1 cellular context compared by ENCODE assay signal in the genomic region with DNA sequence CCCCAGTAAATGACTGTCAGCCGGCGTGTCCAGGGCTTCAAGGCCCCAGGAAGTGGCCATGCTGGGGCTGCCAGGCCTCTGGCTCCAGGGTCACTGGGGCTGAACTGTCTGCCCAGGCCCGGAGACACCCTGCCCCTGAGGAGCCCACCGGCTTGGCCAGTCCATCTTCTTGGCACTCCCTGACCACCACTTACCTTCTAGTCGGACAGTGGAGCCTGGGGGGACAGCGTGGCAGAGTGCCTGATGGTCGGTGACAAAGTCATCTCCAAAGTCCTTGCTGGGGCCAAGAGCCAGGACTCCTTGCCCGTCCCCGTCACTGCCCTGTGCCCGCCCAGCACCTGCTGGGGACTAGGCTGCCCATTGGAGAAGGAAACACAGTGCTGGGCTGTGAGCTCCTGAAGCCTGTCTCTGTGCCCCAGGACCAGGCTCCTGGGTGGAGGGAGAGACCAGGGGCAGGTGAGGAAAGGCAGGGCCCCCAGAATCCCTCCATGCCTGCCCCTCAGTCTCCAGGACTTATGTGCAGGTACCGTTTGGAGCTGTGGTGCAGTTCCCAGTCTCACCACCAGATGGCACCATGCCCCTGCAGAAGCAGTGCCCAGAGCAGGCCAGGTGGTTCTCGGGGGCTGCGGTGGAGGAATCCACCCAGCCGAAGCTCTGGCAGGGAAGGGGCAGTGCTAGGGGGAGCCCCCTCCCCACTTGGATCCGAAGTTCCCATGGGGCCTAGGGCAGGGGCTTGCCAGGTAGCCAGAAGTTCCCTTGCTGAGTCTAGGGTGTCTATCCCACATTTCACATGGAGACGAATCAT.
A peak's percentile ranks its signal among the peaks of the same experiment; 100 is the strongest.
TF ChIP-seq lines count a peak whose summit lies in the region.

No MANE protein-coding gene starts in this region.

TF ChIP-seq in K562, 482 proteins besides CTCF, POLR2A, EP300 and RAD21 (continued from another document and continues in another):
- TF ChIP-seq, protein P1, sequence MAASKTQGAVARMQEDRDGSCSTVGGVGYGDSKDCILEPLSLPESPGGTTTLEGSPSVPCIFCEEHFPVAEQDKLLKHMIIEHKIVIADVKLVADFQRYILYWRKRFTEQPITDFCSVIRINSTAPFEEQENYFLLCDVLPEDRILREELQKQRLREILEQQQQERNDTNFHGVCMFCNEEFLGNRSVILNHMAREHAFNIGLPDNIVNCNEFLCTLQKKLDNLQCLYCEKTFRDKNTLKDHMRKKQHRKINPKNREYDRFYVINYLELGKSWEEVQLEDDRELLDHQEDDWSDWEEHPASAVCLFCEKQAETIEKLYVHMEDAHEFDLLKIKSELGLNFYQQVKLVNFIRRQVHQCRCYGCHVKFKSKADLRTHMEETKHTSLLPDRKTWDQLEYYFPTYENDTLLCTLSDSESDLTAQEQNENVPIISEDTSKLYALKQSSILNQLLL (CRISPR knock-in tag; IDR thresholded peaks at IDR 0.05; ENCODE audit: borderline replicate concordance), result no peak
- TF ChIP-seq MXI1 (IDR thresholded peaks at IDR 0.05; ENCODE audit: low read depth, low read length), result no peak
- no peak for TF ChIP-seq U2AF1 (optimal IDR thresholded peaks at IDR 0.05; ENCODE audit: low read depth, low read length)
- no peak for TF ChIP-seq MEIS2 (IDR thresholded peaks at IDR 0.05; ENCODE audit: partially characterized antibody)
- TF ChIP-seq EZH2 (IDR thresholded peaks at IDR 0.05; ENCODE audit: borderline replicate concordance, low read depth, low read length), result no peak
- TF ChIP-seq, protein P2, sequence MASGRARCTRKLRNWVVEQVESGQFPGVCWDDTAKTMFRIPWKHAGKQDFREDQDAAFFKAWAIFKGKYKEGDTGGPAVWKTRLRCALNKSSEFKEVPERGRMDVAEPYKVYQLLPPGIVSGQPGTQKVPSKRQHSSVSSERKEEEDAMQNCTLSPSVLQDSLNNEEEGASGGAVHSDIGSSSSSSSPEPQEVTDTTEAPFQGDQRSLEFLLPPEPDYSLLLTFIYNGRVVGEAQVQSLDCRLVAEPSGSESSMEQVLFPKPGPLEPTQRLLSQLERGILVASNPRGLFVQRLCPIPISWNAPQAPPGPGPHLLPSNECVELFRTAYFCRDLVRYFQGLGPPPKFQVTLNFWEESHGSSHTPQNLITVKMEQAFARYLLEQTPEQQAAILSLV (tag; IDR thresholded peaks at IDR 0.05), result no peak
- TF ChIP-seq, protein P3, sequence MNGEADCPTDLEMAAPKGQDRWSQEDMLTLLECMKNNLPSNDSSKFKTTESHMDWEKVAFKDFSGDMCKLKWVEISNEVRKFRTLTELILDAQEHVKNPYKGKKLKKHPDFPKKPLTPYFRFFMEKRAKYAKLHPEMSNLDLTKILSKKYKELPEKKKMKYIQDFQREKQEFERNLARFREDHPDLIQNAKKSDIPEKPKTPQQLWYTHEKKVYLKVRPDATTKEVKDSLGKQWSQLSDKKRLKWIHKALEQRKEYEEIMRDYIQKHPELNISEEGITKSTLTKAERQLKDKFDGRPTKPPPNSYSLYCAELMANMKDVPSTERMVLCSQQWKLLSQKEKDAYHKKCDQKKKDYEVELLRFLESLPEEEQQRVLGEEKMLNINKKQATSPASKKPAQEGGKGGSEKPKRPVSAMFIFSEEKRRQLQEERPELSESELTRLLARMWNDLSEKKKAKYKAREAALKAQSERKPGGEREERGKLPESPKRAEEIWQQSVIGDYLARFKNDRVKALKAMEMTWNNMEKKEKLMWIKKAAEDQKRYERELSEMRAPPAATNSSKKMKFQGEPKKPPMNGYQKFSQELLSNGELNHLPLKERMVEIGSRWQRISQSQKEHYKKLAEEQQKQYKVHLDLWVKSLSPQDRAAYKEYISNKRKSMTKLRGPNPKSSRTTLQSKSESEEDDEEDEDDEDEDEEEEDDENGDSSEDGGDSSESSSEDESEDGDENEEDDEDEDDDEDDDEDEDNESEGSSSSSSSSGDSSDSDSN (IDR thresholded peaks at IDR 0.05; ENCODE audit: borderline replicate concordance in 1 of 2, low read depth in 2 of 2, low read length in 2 of 2), result 0 out of 4 replicates have a peak, but pooled peaks of 1 of the 2 experiments have one; percentile 24
- 0 out of 2 replicates have a peak, but pooled peaks have one; percentile 46 for TF ChIP-seq TOE1 (IDR thresholded peaks at IDR 0.05; ENCODE audit: borderline replicate concordance)
- TF ChIP-seq TOE1 (CRISPR knock-in tag; IDR thresholded peaks at IDR 0.05; ENCODE audit: borderline replicate concordance, low read depth), result 0 out of 2 replicates have a peak, but pooled peaks have one; percentile 11
- TF ChIP-seq EP400 (IDR thresholded peaks at IDR 0.05), result no peak
- TF ChIP-seq, protein P4, sequence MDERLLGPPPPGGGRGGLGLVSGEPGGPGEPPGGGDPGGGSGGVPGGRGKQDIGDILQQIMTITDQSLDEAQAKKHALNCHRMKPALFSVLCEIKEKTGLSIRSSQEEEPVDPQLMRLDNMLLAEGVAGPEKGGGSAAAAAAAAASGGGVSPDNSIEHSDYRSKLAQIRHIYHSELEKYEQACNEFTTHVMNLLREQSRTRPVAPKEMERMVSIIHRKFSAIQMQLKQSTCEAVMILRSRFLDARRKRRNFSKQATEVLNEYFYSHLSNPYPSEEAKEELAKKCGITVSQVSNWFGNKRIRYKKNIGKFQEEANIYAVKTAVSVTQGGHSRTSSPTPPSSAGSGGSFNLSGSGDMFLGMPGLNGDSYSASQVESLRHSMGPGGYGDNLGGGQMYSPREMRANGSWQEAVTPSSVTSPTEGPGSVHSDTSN (CRISPR knock-in tag; IDR thresholded peaks at IDR 0.05; ENCODE audit: low read depth), result no peak
- TF ChIP-seq, protein P4 (tag; conservative IDR thresholded peaks at IDR 0.05; ENCODE audit: low read depth), result no peak
- no peak for TF ChIP-seq GTF2A2 (tag; IDR thresholded peaks at IDR 0.05)
- no peak for TF ChIP-seq STAT5A (IDR thresholded peaks at IDR 0.05; ENCODE audit: borderline replicate concordance, low read length)
- no peak for TF ChIP-seq CBX5 (IDR thresholded peaks at IDR 0.05; ENCODE audit: borderline replicate concordance, low read depth)
- TF ChIP-seq ZKSCAN1 (IDR thresholded peaks at IDR 0.05; ENCODE audit: low read depth, low read length), result 0 out of 2 replicates have a peak, but pooled peaks have one; percentile 58
- no peak for TF ChIP-seq NCOA1 (IDR thresholded peaks at IDR 0.05; ENCODE audit: low read depth)
- TF ChIP-seq ZNF146 (CRISPR knock-in tag; IDR thresholded peaks at IDR 0.05; ENCODE audit: unreplicated experiment), result no peak
- TF ChIP-seq ZNF780A (CRISPR knock-in tag; IDR thresholded peaks at IDR 0.05), result no peak
- no peak for TF ChIP-seq ZNF3 (CRISPR knock-in tag; IDR thresholded peaks at IDR 0.05)
- no peak; the same call in 1 of the 2 replicates for TF ChIP-seq ELF2 (CRISPR knock-in tag; IDR thresholded peaks at IDR 0.05)
- 0 out of 2 replicates have a peak, but pooled peaks have one; percentile 13 for TF ChIP-seq TCF7L2 (IDR thresholded peaks at IDR 0.05; ENCODE audit: low read depth, low read length)
- TF ChIP-seq ZNF830 (CRISPR knock-in tag; IDR thresholded peaks at IDR 0.05), result no peak; the same call in 1 of the 2 replicates
- TF ChIP-seq, protein P5, sequence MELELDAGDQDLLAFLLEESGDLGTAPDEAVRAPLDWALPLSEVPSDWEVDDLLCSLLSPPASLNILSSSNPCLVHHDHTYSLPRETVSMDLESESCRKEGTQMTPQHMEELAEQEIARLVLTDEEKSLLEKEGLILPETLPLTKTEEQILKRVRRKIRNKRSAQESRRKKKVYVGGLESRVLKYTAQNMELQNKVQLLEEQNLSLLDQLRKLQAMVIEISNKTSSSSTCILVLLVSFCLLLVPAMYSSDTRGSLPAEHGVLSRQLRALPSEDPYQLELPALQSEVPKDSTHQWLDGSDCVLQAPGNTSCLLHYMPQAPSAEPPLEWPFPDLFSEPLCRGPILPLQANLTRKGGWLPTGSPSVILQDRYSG (tag; conservative IDR thresholded peaks at IDR 0.05; ENCODE audit: low read depth), result no peak
- TF ChIP-seq, protein P6, sequence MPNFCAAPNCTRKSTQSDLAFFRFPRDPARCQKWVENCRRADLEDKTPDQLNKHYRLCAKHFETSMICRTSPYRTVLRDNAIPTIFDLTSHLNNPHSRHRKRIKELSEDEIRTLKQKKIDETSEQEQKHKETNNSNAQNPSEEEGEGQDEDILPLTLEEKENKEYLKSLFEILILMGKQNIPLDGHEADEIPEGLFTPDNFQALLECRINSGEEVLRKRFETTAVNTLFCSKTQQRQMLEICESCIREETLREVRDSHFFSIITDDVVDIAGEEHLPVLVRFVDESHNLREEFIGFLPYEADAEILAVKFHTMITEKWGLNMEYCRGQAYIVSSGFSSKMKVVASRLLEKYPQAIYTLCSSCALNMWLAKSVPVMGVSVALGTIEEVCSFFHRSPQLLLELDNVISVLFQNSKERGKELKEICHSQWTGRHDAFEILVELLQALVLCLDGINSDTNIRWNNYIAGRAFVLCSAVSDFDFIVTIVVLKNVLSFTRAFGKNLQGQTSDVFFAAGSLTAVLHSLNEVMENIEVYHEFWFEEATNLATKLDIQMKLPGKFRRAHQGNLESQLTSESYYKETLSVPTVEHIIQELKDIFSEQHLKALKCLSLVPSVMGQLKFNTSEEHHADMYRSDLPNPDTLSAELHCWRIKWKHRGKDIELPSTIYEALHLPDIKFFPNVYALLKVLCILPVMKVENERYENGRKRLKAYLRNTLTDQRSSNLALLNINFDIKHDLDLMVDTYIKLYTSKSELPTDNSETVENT (CRISPR knock-in tag; IDR thresholded peaks at IDR 0.05), result peak; percentile 82
- TF ChIP-seq CXXC5 (CRISPR knock-in tag; IDR thresholded peaks at IDR 0.05), result peak; percentile 51
- TF ChIP-seq, protein P7, sequence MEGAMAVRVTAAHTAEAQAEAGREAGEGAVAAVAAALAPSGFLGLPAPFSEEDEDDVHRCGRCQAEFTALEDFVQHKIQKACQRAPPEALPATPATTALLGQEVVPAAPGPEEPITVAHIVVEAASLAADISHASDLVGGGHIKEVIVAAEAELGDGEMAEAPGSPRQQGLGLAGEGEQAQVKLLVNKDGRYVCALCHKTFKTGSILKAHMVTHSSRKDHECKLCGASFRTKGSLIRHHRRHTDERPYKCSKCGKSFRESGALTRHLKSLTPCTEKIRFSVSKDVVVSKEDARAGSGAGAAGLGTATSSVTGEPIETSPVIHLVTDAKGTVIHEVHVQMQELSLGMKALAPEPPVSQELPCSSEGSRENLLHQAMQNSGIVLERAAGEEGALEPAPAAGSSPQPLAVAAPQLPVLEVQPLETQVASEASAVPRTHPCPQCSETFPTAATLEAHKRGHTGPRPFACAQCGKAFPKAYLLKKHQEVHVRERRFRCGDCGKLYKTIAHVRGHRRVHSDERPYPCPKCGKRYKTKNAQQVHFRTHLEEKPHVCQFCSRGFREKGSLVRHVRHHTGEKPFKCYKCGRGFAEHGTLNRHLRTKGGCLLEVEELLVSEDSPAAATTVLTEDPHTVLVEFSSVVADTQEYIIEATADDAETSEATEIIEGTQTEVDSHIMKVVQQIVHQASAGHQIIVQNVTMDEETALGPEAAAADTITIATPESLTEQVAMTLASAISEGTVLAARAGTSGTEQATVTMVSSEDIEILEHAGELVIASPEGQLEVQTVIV (CRISPR knock-in tag; IDR thresholded peaks at IDR 0.05; ENCODE audit: borderline replicate concordance), result no peak
- TF ChIP-seq ZNF586 (CRISPR knock-in tag; conservative IDR thresholded peaks at IDR 0.05), result no peak
- TF ChIP-seq RBBP5 (IDR thresholded peaks at IDR 0.05; ENCODE audit: borderline replicate concordance, insufficient read depth, low read length, poor library complexity, severe bottlenecking), result no peak
- TF ChIP-seq, protein P8, sequence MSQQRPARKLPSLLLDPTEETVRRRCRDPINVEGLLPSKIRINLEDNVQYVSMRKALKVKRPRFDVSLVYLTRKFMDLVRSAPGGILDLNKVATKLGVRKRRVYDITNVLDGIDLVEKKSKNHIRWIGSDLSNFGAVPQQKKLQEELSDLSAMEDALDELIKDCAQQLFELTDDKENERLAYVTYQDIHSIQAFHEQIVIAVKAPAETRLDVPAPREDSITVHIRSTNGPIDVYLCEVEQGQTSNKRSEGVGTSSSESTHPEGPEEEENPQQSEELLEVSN (IDR thresholded peaks at IDR 0.05; ENCODE audit: borderline replicate concordance in 1 of 2, extremely low read depth in 1 of 2, insufficient read depth in 1 of 2, insufficient read length in 1 of 2, low read depth in 1 of 2, low read length in 1 of 2, poor library complexity in 1 of 2, severe bottlenecking in 1 of 2), result peak in 1 of 2 experiments; percentile 17
- peak; percentile 71; the same call in 1 of the 2 replicates for TF ChIP-seq ZBTB1 (CRISPR knock-in tag; IDR thresholded peaks at IDR 0.05; ENCODE audit: borderline replicate concordance, low read depth)
- TF ChIP-seq, protein P9, sequence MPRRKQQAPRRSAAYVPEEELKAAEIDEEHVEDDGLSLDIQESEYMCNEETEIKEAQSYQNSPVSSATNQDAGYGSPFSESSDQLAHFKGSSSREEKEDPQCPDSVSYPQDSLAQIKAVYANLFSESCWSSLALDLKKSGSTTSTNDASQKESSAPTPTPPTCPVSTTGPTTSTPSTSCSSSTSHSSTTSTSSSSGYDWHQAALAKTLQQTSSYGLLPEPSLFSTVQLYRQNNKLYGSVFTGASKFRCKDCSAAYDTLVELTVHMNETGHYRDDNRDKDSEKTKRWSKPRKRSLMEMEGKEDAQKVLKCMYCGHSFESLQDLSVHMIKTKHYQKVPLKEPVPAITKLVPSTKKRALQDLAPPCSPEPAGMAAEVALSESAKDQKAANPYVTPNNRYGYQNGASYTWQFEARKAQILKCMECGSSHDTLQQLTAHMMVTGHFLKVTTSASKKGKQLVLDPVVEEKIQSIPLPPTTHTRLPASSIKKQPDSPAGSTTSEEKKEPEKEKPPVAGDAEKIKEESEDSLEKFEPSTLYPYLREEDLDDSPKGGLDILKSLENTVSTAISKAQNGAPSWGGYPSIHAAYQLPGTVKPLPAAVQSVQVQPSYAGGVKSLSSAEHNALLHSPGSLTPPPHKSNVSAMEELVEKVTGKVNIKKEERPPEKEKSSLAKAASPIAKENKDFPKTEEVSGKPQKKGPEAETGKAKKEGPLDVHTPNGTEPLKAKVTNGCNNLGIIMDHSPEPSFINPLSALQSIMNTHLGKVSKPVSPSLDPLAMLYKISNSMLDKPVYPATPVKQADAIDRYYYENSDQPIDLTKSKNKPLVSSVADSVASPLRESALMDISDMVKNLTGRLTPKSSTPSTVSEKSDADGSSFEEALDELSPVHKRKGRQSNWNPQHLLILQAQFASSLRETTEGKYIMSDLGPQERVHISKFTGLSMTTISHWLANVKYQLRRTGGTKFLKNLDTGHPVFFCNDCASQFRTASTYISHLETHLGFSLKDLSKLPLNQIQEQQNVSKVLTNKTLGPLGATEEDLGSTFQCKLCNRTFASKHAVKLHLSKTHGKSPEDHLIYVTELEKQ (CRISPR knock-in tag; IDR thresholded peaks at IDR 0.05), result no peak
- TF ChIP-seq ZC3H11A (IDR thresholded peaks at IDR 0.05; ENCODE audit: low read depth, low read length), result peak; percentile 95
- TF ChIP-seq IRF2 (CRISPR knock-in tag; IDR thresholded peaks at IDR 0.05), result peak; percentile 83; the same call in 1 of the 2 replicates
- no peak for TF ChIP-seq PYGO2 (tag; IDR thresholded peaks at IDR 0.05)
- no peak for TF ChIP-seq STAT5B (CRISPR knock-in tag; IDR thresholded peaks at IDR 0.05)
